ENCODE assay signal across 8 cellular contexts in genomic region chr14:100222219-100223093, GRCh38. TPM values are rescaled to one million over a fixed set of nuclear protein-coding genes. Genes with fewer than 3 reads are reported as not detected.
DNase-seq lines count a peak whose midpoint lies in the region; ATAC-seq and TF ChIP-seq lines count a peak whose summit lies in the region.

No MANE protein-coding gene starts in this region.

- H4K20me1 ChIP-seq in SU-DHL-6 (ENCODE audit: low read depth, low read length): peaks cover 7% of the 10 kb centered on the region; the same call in 1 of the 2 replicates

- no peak overlapping the region for H2AFZ ChIP-seq in SU-DHL-6 (ENCODE audit: low read depth, low read length, severe bottlenecking)

- peak; percentile 30 for ATAC-seq in GM21529 (IDR thresholded peaks at IDR 0.05; ENCODE audit: unreplicated experiment)
- ATAC-seq in activated T-cell treated with anti-CD3 and anti-CD28 coated beads, Interleukin-2, amount 50 U/mL, for 4 hours: no peak

- no peak for TF ChIP-seq RAD21 in liver (IDR thresholded peaks at IDR 0.05)

- no peaks in the 10 kb centered on the region for H3K36me3 Mint-ChIP-seq in activated T-cell treated with anti-CD3 and anti-CD28 coated beads, Interleukin-2, amount 50 U/mL, for 4 hours (ENCODE audit: insufficient read depth)

- TF ChIP-seq CTCF in SU-DHL-6 (IDR thresholded peaks at IDR 0.05; ENCODE audit: insufficient read depth, low read length, poor library complexity, severe bottlenecking) (no peak), liver (IDR thresholded peaks at IDR 0.05; ENCODE audit: low read depth, low read length, missing input control) (no peak)

- no peaks in the 10 kb centered on the region for H3K9me3 Mint-ChIP-seq in activated T-cell treated with anti-CD3 and anti-CD28 coated beads, Interleukin-2, amount 50 U/mL, for 4 hours

- 0 out of 2 replicates have a peak, but pooled peaks cover 5% of the 10 kb centered on the region for H3F3A ChIP-seq in SU-DHL-6 (ENCODE audit: insufficient read depth)

- H3K27me3 ChIP-seq in SU-DHL-6 (ENCODE audit: low read length) (no peaks in the 10 kb centered on the region), liver (ENCODE audit: control insufficient read depth in 4 of 4, insufficient read depth in 4 of 4, low read length in 3 of 4) (no peaks in the 10 kb centered on the region)

- H3K4me2 ChIP-seq in SU-DHL-6 (ENCODE audit: low read depth, low read length, poor library complexity, severe bottlenecking): peak overlapping the region; percentile 51

- WGBS in liver: 62% methylated on average over 14 of the region's 14 CpGs

- H3K9me2 ChIP-seq in SU-DHL-6 (replicated peaks; ENCODE audit: insufficient read depth, low read length): no peaks in the 10 kb centered on the region

- peaks cover 3 to 22% (median 16%) of the 10 kb centered on the region in 4 donors for H3K4me1 ChIP-seq in liver (ENCODE audit: control insufficient read depth in 4 of 4, insufficient read depth in 4 of 4, low read length in 3 of 4)

- H3K79me2 ChIP-seq in SU-DHL-6 (ENCODE audit: insufficient read depth, low read length): peaks cover 14% of the 10 kb centered on the region; the same call in 1 of the 2 replicates

- no peaks in the 10 kb centered on the region for H3K4me1 Mint-ChIP-seq in activated T-cell treated with anti-CD3 and anti-CD28 coated beads, Interleukin-2, amount 50 U/mL, for 4 hours (ENCODE audit: low read depth)

- DNase-seq in AML-193 (lab: John Stamatoyannopoulos, UW): peak; percentile 51 to 61
- DNase-seq in NCI-H510A (lab: John Stamatoyannopoulos, UW): no peak
- no peak for DNase-seq in RPMI8226
- DNase-seq in activated T-cell treated with anti-CD3 and anti-CD28 coated beads, Interleukin-2, amount 50 U/mL, for 4 hours: no peak
- DNase-seq in stimulated activated CD4-positive, alpha-beta T cell treated with anti-CD3 and anti-CD28 coated beads, Interleukin-4, amount 100 ng/mL, for 24 hours: no peak

- H3K36me3 ChIP-seq in SU-DHL-6 (ENCODE audit: low read length): no peaks in the 10 kb centered on the region
- H3K36me3 ChIP-seq in liver (ENCODE audit: control insufficient read depth in 4 of 4, insufficient read depth in 3 of 4, low read depth in 1 of 4, low read length in 3 of 4): no peaks in the 10 kb centered on the region

- no peaks in the 10 kb centered on the region for H3K27me3 Mint-ChIP-seq in activated T-cell treated with anti-CD3 and anti-CD28 coated beads, Interleukin-2, amount 50 U/mL, for 4 hours (ENCODE audit: low read depth)

- H3K4me3 ChIP-seq in SU-DHL-6 (ENCODE audit: insufficient read depth, low read length, poor library complexity, severe bottlenecking): peak overlapping the region; percentile 27
- peak overlapping the region in 2 of 3 donors; percentile 28 to 29 for H3K4me3 ChIP-seq in liver (ENCODE audit: low read depth in 1 of 3, low read length in 3 of 3)

- no peak overlapping the region for H3K4me3 Mint-ChIP-seq in activated T-cell treated with anti-CD3 and anti-CD28 coated beads, Interleukin-2, amount 50 U/mL, for 4 hours

- H3K27ac ChIP-seq in SU-DHL-6 (ENCODE audit: low read depth, low read length): no peak overlapping the region
- H3K27ac ChIP-seq in liver (ENCODE audit: low read depth in 1 of 2, low read length in 2 of 2): no peak overlapping the region

- peak overlapping the region; percentile 29 for H3K9ac ChIP-seq in SU-DHL-6 (ENCODE audit: low read length)
- H3K9ac ChIP-seq in liver (ENCODE audit: low read depth in 1 of 2, low read length in 2 of 2): peak overlapping the region in 1 of 2 donors; percentile 72

- H3K9me3 ChIP-seq in SU-DHL-6 (ENCODE audit: insufficient read depth, low read length) (no peaks in the 10 kb centered on the region), liver (ENCODE audit: control insufficient read depth in 4 of 4, low read length in 3 of 4) (no peaks in the 10 kb centered on the region)

TF ChIP-seq in liver, 16 proteins besides CTCF, POLR2A, EP300 and RAD21:
- TF ChIP-seq ZBTB33 (IDR thresholded peaks at IDR 0.05): no peak
- TF ChIP-seq EGR1 (IDR thresholded peaks at IDR 0.05; ENCODE audit: low read depth in 2 of 2): no peak
- no peak for TF ChIP-seq YY1 (IDR thresholded peaks at IDR 0.05)
- no peak for TF ChIP-seq SP1 (IDR thresholded peaks at IDR 0.05)
- no peak for TF ChIP-seq JUND (IDR thresholded peaks at IDR 0.05)
- TF ChIP-seq NR2F2 (IDR thresholded peaks at IDR 0.05): no peak
- TF ChIP-seq FOXA1 (IDR thresholded peaks at IDR 0.05): no peak
- no peak for TF ChIP-seq GABPA (IDR thresholded peaks at IDR 0.05 in 1 of 2, conservative IDR thresholded peaks at IDR 0.05 in 1 of 2)
- no peak for TF ChIP-seq HNF4A (conservative IDR thresholded peaks at IDR 0.05)
- TF ChIP-seq RXRA (IDR thresholded peaks at IDR 0.05): no peak
- TF ChIP-seq MAX (IDR thresholded peaks at IDR 0.05): no peak
- no peak for TF ChIP-seq ATF3 (IDR thresholded peaks at IDR 0.05)
- no peak for TF ChIP-seq TAF1 (conservative IDR thresholded peaks at IDR 0.05)
- no peak for TF ChIP-seq FOXA2 (IDR thresholded peaks at IDR 0.05)
- no peak for TF ChIP-seq HNF4G (IDR thresholded peaks at IDR 0.05)
- TF ChIP-seq REST (IDR thresholded peaks at IDR 0.05): no peak

RNA-seq across cellular contexts. Expression of gene YY1, which starts 16.5 kb away (rescaled TPM):
- 10 to 100 TPM; 30.0 to 37.4 TPM for total RNA-seq in liver
- polyA plus RNA-seq in liver: 10 to 100 TPM; 15.8 to 27.5 TPM
- total RNA-seq in activated T-cell treated with anti-CD3 and anti-CD28 coated beads, Interleukin-2, amount 50 U/mL, for 4 hours: 10 to 100 TPM; 81.3 to 90.1 (median 88.3) TPM

Comparison
In these comparisons a context has a peak if more than half of its experiments do, and no peak if none do; other contexts are left out.
1. DNase-seq: peak in AML-193 (2 of 2); none in NCI-H510A (single experiment), RPMI8226 (single experiment), activated T-cell treated with anti-CD3 and anti-CD28 coated beads, Interleukin-2, amount 50 U/mL, for 4 hours (single experiment) and stimulated activated CD4-positive, alpha-beta T cell treated with anti-CD3 and anti-CD28 coated beads, Interleukin-4, amount 100 ng/mL, for 24 hours (single experiment).